9 cellular contexts compared by ENCODE assay signal in the genomic region with DNA sequence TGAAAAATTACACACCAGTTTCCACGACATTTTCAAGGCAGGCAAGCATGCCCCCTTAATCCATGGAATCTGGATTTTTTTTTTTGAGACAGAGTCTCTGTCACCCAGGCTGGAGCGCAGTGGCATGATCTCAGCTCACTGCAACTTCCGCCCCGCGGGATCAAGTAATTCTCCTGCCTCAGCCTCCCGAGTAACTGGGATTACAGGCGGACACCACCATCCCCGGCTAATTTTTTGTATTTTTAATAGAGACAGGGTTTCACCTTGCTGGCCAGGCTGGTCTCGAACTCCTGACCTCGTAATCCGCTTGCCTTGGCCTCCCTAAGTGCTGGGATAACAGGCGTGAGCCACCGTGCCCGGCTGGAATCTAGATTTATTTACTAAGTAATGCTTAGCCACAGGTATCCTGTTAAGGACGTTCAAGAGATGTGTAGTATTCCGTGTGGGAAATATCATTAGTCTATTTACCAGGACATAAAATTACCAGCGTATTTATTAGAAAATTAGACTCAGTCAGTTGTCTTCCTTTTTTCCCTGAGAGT. TPM values are rescaled to one million over a fixed set of nuclear protein-coding genes. Genes with fewer than 3 reads are reported as not detected.
DNase-seq lines count a peak whose midpoint lies in the region; ATAC-seq and TF ChIP-seq lines count a peak whose summit lies in the region.
"Had no signal": no experiment of that assay in that cellular context is flagged by ENCODE, and none has a peak within 500 bp of the region (broad histone marks: within the 10 kb centered on the region; RNA-seq: fewer than 3 reads in every experiment).

No MANE protein-coding gene starts in this region.

- H3K9me3 ChIP-seq in adipocyte (ENCODE audit: control insufficient read depth, low read length) (no peaks in the 10 kb centered on the region), osteoblast (ENCODE audit: low read depth, low read length) (no peaks in the 10 kb centered on the region), adrenal gland (replicated peaks in 1 of 3) (no peaks in the 10 kb centered on the region)

- H3K4me3 ChIP-seq in AG10803 (ENCODE audit: low read length) (peak overlapping the region; percentile 62; the same call in 1 of the 2 replicates), GM06990 (replicated peaks; ENCODE audit: low read depth, low read length) (peak overlapping the region; percentile 75), adipocyte (ENCODE audit: low read length) (peak overlapping the region; percentile 80), osteoblast (ENCODE audit: insufficient read depth, low read length) (no peak overlapping the region), adrenal gland (peak overlapping the region in 2 of 4 donors; percentile 0 to 68)

- intact Hi-C loops in posterior vena cava (cut with DNase I) (no loop called here), adrenal gland (cut with DNase I) (no loop called here)

- peak overlapping the region; percentile 65 for H3K9ac ChIP-seq in adipocyte (ENCODE audit: low read length)

- H3K79me2 ChIP-seq in osteoblast (ENCODE audit: insufficient read depth, low read length): peaks cover 14% of the 10 kb centered on the region

- no peak for ATAC-seq in GM18498 (IDR thresholded peaks at IDR 0.05; ENCODE audit: unreplicated experiment)
- ATAC-seq: PC-3 had no signal

- peaks cover 2% of the 10 kb centered on the region for H3K36me3 ChIP-seq in GM06990 (ENCODE audit: control insufficient read depth, insufficient read depth, low read length)
- peaks cover 14% of the 10 kb centered on the region for H3K36me3 ChIP-seq in adipocyte (ENCODE audit: control insufficient read depth, insufficient read depth, low read length, severe bottlenecking)
- H3K36me3 ChIP-seq in osteoblast (ENCODE audit: insufficient read depth, low read length): no peaks in the 10 kb centered on the region
- H3K36me3 ChIP-seq in adrenal gland (replicated peaks in 1 of 2): no peaks in the 10 kb centered on the region

- H4K20me1 ChIP-seq in osteoblast (ENCODE audit: insufficient read depth, low read length): no peaks in the 10 kb centered on the region

- no peak for TF ChIP-seq POLR2A in adrenal gland (IDR thresholded peaks at IDR 0.05)

- TF ChIP-seq CTCF in AG10803 (conservative IDR thresholded peaks at IDR 0.05; ENCODE audit: low read length) (no peak), GM06990 (IDR thresholded peaks at IDR 0.05; ENCODE audit: insufficient read depth, low read length, poor library complexity, severe bottlenecking) (no peak), osteoblast (IDR thresholded peaks at IDR 0.05; ENCODE audit: extremely low read depth, low read depth, low read length) (no peak), adrenal gland (IDR thresholded peaks at IDR 0.05) (no peak)

- 79 to 88% (median 85%) methylated on average over 17 of the region's 17 CpGs for WGBS in adrenal gland, 4 donors

- H3K4me1 ChIP-seq in adipocyte (ENCODE audit: control insufficient read depth, insufficient read depth, low read length) (peaks cover 19% of the 10 kb centered on the region), osteoblast (ENCODE audit: insufficient read depth, low read length) (peaks cover 2% of the 10 kb centered on the region), adrenal gland (replicated peaks in 1 of 2) (peaks cover 0 to 35% of the 10 kb centered on the region in 2 donors)

- peak overlapping the region; percentile 76 for H3K4me2 ChIP-seq in osteoblast (ENCODE audit: insufficient read depth, low read length)

- no peak for DNase-seq in AG10803 (ENCODE audit: low read depth)
- DNase-seq in GM06990 (ENCODE audit: extremely low read depth, insufficient read length): no peak
- DNase-seq in adipocyte (ENCODE audit: low read depth): no peak
- peak; percentile 0 for DNase-seq in osteoblast (ENCODE audit: insufficient read length, low spot score, missing footprints)
- DNase-seq in DMS79 treated with DMSO at 0.1 percent for 48 hours (lab: John Stamatoyannopoulos, UW): no peak
- no peak for DNase-seq in posterior vena cava (ENCODE audit: low spot score)
- DNase-seq in adrenal gland: no peak
- DNase-seq: PC-3 had no signal

- H3K27me3 ChIP-seq in GM06990 (replicated peaks; ENCODE audit: control insufficient read depth, insufficient read depth, low read length) (no peaks in the 10 kb centered on the region), adipocyte (replicated peaks; ENCODE audit: control insufficient read depth, insufficient read depth, low read length) (no peaks in the 10 kb centered on the region), osteoblast (ENCODE audit: insufficient read depth, low read length) (no peaks in the 10 kb centered on the region), adrenal gland (no peaks in the 10 kb centered on the region)

- H3K27ac ChIP-seq in osteoblast (ENCODE audit: low read depth, low read length) (no peak overlapping the region), adrenal gland (no peak overlapping the region)

- H2AFZ ChIP-seq in osteoblast (ENCODE audit: low read length): no peak overlapping the region

RNA-seq across cellular contexts. Expression of a gene that starts 2.5 kb away (rescaled TPM):
- total RNA-seq in osteoblast: 33.9 and 35.8 TPM in 2 replicates
- 10 to 100 TPM; 32.7 to 51.4 TPM for total RNA-seq in posterior vena cava
- total RNA-seq in adrenal gland: 10 to 100 TPM; 14.9 to 48.2 (median 29.2) TPM
- 10 to 100 TPM; 48.6 to 87.1 (median 51.9) TPM for polyA plus RNA-seq in adrenal gland

RNA-seq across cellular contexts. Expression of a gene that starts 31.8 kb away (rescaled TPM):
- total RNA-seq in osteoblast (28.3 and 49.2 TPM in 2 replicates), posterior vena cava (10 to 100 TPM in 1 of 2 donors, 1 to 10 TPM in 1; 9.9 to 36.4 TPM), adrenal gland (10 to 100 TPM in 7 of 8 donors, 1 to 10 TPM in 1; 8.7 to 57.0 (median 13.0) TPM)
- polyA plus RNA-seq in adrenal gland: 10 to 100 TPM in 2 of 3 donors, 1 to 10 TPM in 1; 4.4 to 20.6 (median 10.3) TPM
